ENCODE assay signal across 1 cellular context in genomic region chr3:103057477-103057876, GRCh38.
TF ChIP-seq lines count a peak whose summit lies in the region.

No MANE protein-coding gene starts in this region.

TF ChIP-seq in GM12878, 131 proteins besides CTCF, POLR2A, EP300 and RAD21:
- TF ChIP-seq ATF2 (IDR thresholded peaks at IDR 0.05; ENCODE audit: low read length) (no peak), POU2F2 (IDR thresholded peaks at IDR 0.05; ENCODE audit: borderline replicate concordance, low read depth, low read length) (no peak)
